In genomic region chr11:133921513-133921912, GRCh38 we compare ENCODE assay signal across 20 cellular contexts.
"Had no signal": no experiment of that assay in that cellular context is flagged by ENCODE, and none has a peak within 500 bp of the region (broad histone marks: within the 10 kb centered on the region; RNA-seq: fewer than 3 reads in every experiment).

No MANE protein-coding gene starts in this region.

- H3K27ac ChIP-seq: brain microvascular endothelial cell, cardiac muscle cell, VCaP had no signal

- H3K4me3 Mint-ChIP-seq: activated CD4-positive, alpha-beta T cell treated with anti-CD3 and anti-CD28 coated beads for 36 hours; activated T-cell treated with anti-CD3 and anti-CD28 coated beads, Interleukin-2, amount 50 U/mL, for 4 hours; T-helper 17 cell had no signal

- H3K36me3 ChIP-seq: brain microvascular endothelial cell, cardiac muscle cell had no signal

- H3K4me3 ChIP-seq: cardiac muscle cell had no signal

- ATAC-seq: activated CD4-positive, alpha-beta T cell treated with anti-CD3 and anti-CD28 coated beads for 36 hours; activated naive CD4-positive, alpha-beta T cell treated with anti-CD3 and anti-CD28 coated beads, Interleukin-2, amount 50 U/mL, for 72 hours; activated T-cell treated with anti-CD3 and anti-CD28 coated beads, Interleukin-2, amount 50 U/mL, for 4 hours; T-helper 17 cell had no signal

- H3K27me3 Mint-ChIP-seq: activated CD4-positive, alpha-beta T cell treated with anti-CD3 and anti-CD28 coated beads for 36 hours; T-helper 17 cell had no signal

- H3K9me3 Mint-ChIP-seq: activated naive CD4-positive, alpha-beta T cell treated with anti-CD3 and anti-CD28 coated beads, Interleukin-2, amount 50 U/mL, for 72 hours; activated T-cell treated with anti-CD3 and anti-CD28 coated beads, Interleukin-2, amount 50 U/mL, for 4 hours had no signal

- DNase-seq: activated CD4-positive, alpha-beta T cell treated with anti-CD3 and anti-CD28 coated beads for 36 hours; activated CD4-positive, alpha-beta T cell treated with anti-CD3 and anti-CD28 coated beads, Interleukin-2, amount 50 U/mL, for 4 hours; activated CD8-positive, alpha-beta memory T cell treated with anti-CD3 and anti-CD28 coated beads for 24 hours; activated gamma-delta T cell; activated T-cell treated with anti-CD3 and anti-CD28 coated beads, Interleukin-2, amount 50 U/mL, for 4 hours; brain microvascular endothelial cell; cerebellar nuclear complex; IMR-90; KBM-7; NCI-H1048; NCI-H146; NCI-H187 treated with DMSO at 0.1 percent for 48 hours; NCI-H2081 treated with DMSO at 0.1 percent for 48 hours; NCI-H446; NCI-H524; SIG-M5; T-helper 17 cell had no signal

- H3K27ac Mint-ChIP-seq: activated CD4-positive, alpha-beta T cell treated with anti-CD3 and anti-CD28 coated beads for 36 hours; T-helper 17 cell had no signal
